Comparison of ENCODE assay signal across 8 cellular contexts in genomic region chr22:42369250-42370041, GRCh38.
DNase-seq lines count a peak whose midpoint lies in the region; ATAC-seq and TF ChIP-seq lines count a peak whose summit lies in the region.

No MANE protein-coding gene starts in this region.

- peak overlapping the region; percentile 93 for H3K4me2 ChIP-seq in PC-9

- no peaks in the 10 kb centered on the region for H3K9me3 ChIP-seq in PC-9 (ENCODE audit: insufficient read depth, low read depth)

- no peaks in the 10 kb centered on the region for H3K36me3 Mint-ChIP-seq in IgD-negative memory B cell
- H3K36me3 Mint-ChIP-seq in activated T-helper 1 cell treated with anti-CD3 and anti-CD28 coated beads, Interleukin-12 subunit alpha, Interleukin-12 subunit beta, Interleukin-2, Interleukin-4 antibody, amounts not matched to agents 30 ng/mL and 10 ng/mL and 1 ng/mL, durations not matched to agents 14 hours and 24 hours and 36 hours (ENCODE audit: low read depth) = no peaks in the 10 kb centered on the region
- no peaks in the 10 kb centered on the region for H3K36me3 Mint-ChIP-seq in naive B cell

- H3K9me2 ChIP-seq in PC-9 (ENCODE audit: insufficient read depth) = no peaks in the 10 kb centered on the region

- peaks cover 33% of the 10 kb centered on the region for H3K27me3 Mint-ChIP-seq in IgD-negative memory B cell
- H3K27me3 Mint-ChIP-seq in activated T-helper 1 cell treated with anti-CD3 and anti-CD28 coated beads, Interleukin-12 subunit alpha, Interleukin-12 subunit beta, Interleukin-2, Interleukin-4 antibody, amounts not matched to agents 30 ng/mL and 10 ng/mL and 1 ng/mL, durations not matched to agents 14 hours and 24 hours and 36 hours (ENCODE audit: insufficient read depth) = peaks cover 40% of the 10 kb centered on the region
- H3K27me3 Mint-ChIP-seq in naive B cell = peaks cover 30 to 65% (median 39%) of the 10 kb centered on the region in 3 donors

- H2AFZ ChIP-seq in PC-9 = peak overlapping the region; percentile 92

- H3K4me1 ChIP-seq in PC-9 (replicated peaks; ENCODE audit: insufficient read depth) = peaks cover 13% of the 10 kb centered on the region

- H3K4me1 Mint-ChIP-seq in IgD-negative memory B cell (peaks cover 6 to 12% (median 11%) of the 10 kb centered on the region in 3 donors), naive B cell (peaks cover 11 to 22% (median 18%) of the 10 kb centered on the region in 3 donors)
- peaks cover 7% of the 10 kb centered on the region for H3K4me1 Mint-ChIP-seq in activated T-helper 1 cell treated with anti-CD3 and anti-CD28 coated beads, Interleukin-12 subunit alpha, Interleukin-12 subunit beta, Interleukin-2, Interleukin-4 antibody, amounts not matched to agents 30 ng/mL and 10 ng/mL and 1 ng/mL, durations not matched to agents 14 hours and 24 hours and 36 hours (ENCODE audit: low read depth)

- intact Hi-C loops in PC-9 (cut with micrococcal nuclease; ENCODE audit: unreplicated experiment) = no loop called here
- intact Hi-C loops in activated T-helper 1 cell treated with anti-CD3 and anti-CD28 coated beads, Interleukin-12 subunit alpha, Interleukin-12 subunit beta, Interleukin-2, Interleukin-4 antibody, amounts not matched to agents 30 ng/mL and 10 ng/mL and 1 ng/mL, durations not matched to agents 14 hours and 24 hours and 36 hours (cut with micrococcal nuclease) = loop anchor here (1.0 to 5.0 kb wide), 8 partner anchors 67 to 568 kb away; partner anchors contain the start of gene NDUFA6

- CTCF ChIA-PET in PC-9 (lab: Charles Lee) = interaction anchor here (0.6 to 0.7 kb wide), 2 partner anchors 72 to 282 kb away, joined by 4 to 6 read pairs; no protein-coding TSS in a partner anchor

- DNase-seq in DMS53 (lab: John Stamatoyannopoulos, UW) = peak; percentile 95
- peak; percentile 87 to 88 for DNase-seq in PC-9
- DNase-seq in activated T-helper 1 cell treated with anti-CD3 and anti-CD28 coated beads, Interleukin-12 subunit alpha, Interleukin-12 subunit beta, Interleukin-2, Interleukin-4 antibody, amounts not matched to agents 30 ng/mL and 10 ng/mL and 1 ng/mL, durations not matched to agents 14 hours and 24 hours and 36 hours (ENCODE audit: low spot score) = peak; percentile 82
- peak; percentile 81 for DNase-seq in fibroblast of mammary gland (ENCODE audit: low read depth)
- peak; percentile 80 for DNase-seq in naive B cell
- DNase-seq in stimulated activated CD8-positive, alpha-beta memory T cell treated with anti-CD3 and anti-CD28 coated beads, Interleukin-7, amount 100 ng/mL, for 48 hours (ENCODE audit: extremely low read depth in 1 of 2, low read depth in 1 of 2) = peak; percentile 66 to 79

- no peaks in the 10 kb centered on the region for H3K79me2 ChIP-seq in PC-9 (ENCODE audit: low read depth)

- peaks cover 3% of the 10 kb centered on the region; the same call in 1 of the 2 replicates for H3F3A ChIP-seq in PC-9 (ENCODE audit: insufficient read depth, low read depth)

- H4K20me1 ChIP-seq in PC-9 (ENCODE audit: insufficient read depth) = no peaks in the 10 kb centered on the region

- POLR2A ChIA-PET in PC-9 (lab: Charles Lee; ENCODE audit: unreplicated experiment) = interaction anchor here (0.5 to 0.6 kb wide), 10 partner anchors 15 to 921 kb away, joined by 3 to 5 read pairs (median 4); no protein-coding TSS in a partner anchor

- BruUV-seq in PC-9 (replicated peaks; lab: Mats Ljungman, UMichigan) = TSS peak; percentile 87

- TF ChIP-seq CTCF in PC-9 (conservative IDR thresholded peaks at IDR 0.05) = no peak
- TF ChIP-seq CTCF in fibroblast of mammary gland (conservative IDR thresholded peaks at IDR 0.05; ENCODE audit: control insufficient read depth, insufficient read depth, low read depth, low read length) = no peak

- no peak overlapping the region for H3K27ac ChIP-seq in PC-9

- H3K9me3 Mint-ChIP-seq in IgD-negative memory B cell = no peaks in the 10 kb centered on the region
- no peaks in the 10 kb centered on the region for H3K9me3 Mint-ChIP-seq in activated T-helper 1 cell treated with anti-CD3 and anti-CD28 coated beads, Interleukin-12 subunit alpha, Interleukin-12 subunit beta, Interleukin-2, Interleukin-4 antibody, amounts not matched to agents 30 ng/mL and 10 ng/mL and 1 ng/mL, durations not matched to agents 14 hours and 24 hours and 36 hours
- peaks cover 0 to 2% (median 0%) of the 10 kb centered on the region in 7 donors for H3K9me3 Mint-ChIP-seq in naive B cell

- peak overlapping the region; percentile 63 for H3K4me3 ChIP-seq in PC-9
- H3K4me3 ChIP-seq in fibroblast of mammary gland (ENCODE audit: control insufficient read depth, low read depth, low read length) = peak overlapping the region; percentile 51

- H3K4me3 Mint-ChIP-seq in IgD-negative memory B cell (peak overlapping the region; percentile 64 to 95 (median 92)), naive B cell (peak overlapping the region; percentile 86 to 95 (median 92))
- peak overlapping the region; percentile 85 for H3K4me3 Mint-ChIP-seq in activated T-helper 1 cell treated with anti-CD3 and anti-CD28 coated beads, Interleukin-12 subunit alpha, Interleukin-12 subunit beta, Interleukin-2, Interleukin-4 antibody, amounts not matched to agents 30 ng/mL and 10 ng/mL and 1 ng/mL, durations not matched to agents 14 hours and 24 hours and 36 hours

- ATAC-seq in GM21576 (IDR thresholded peaks at IDR 0.05; ENCODE audit: unreplicated experiment) (peak; percentile 85), naive B cell (ENCODE audit: low read depth in 2 of 2) (peak; percentile 93 to 95)

- no peaks in the 10 kb centered on the region for H3K36me3 ChIP-seq in PC-9 (ENCODE audit: low read depth)

- peaks cover 13% of the 10 kb centered on the region for H3K27me3 ChIP-seq in PC-9 (ENCODE audit: insufficient read depth, low read depth)

- peak overlapping the region in 2 of 3 donors; percentile 51 to 85 for H3K27ac Mint-ChIP-seq in IgD-negative memory B cell
- H3K27ac Mint-ChIP-seq in activated T-helper 1 cell treated with anti-CD3 and anti-CD28 coated beads, Interleukin-12 subunit alpha, Interleukin-12 subunit beta, Interleukin-2, Interleukin-4 antibody, amounts not matched to agents 30 ng/mL and 10 ng/mL and 1 ng/mL, durations not matched to agents 14 hours and 24 hours and 36 hours = peak overlapping the region; percentile 30
- H3K27ac Mint-ChIP-seq in naive B cell = peak overlapping the region in 4 of 6 donors; percentile 29 to 90 (median 43)
